In the genomic region with DNA sequence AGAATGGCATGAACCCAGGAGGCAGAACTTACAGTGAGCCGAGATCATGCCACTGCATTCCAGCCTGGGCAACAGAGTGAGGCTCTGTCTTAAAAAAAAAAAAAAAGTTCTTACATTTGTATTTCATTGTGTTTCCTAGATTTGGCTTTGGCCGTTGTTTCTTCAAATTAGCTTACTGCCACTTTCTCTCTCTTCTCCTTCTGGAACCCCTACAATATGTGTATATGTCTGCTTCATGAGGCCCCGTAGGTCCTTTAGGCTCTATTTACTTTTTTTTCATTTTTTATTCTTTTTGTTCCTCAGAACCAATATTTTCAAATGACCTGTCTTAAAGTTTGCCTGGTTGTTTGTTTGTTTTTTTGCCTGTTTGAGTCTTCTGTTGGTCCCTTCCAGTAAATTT, we compare ENCODE assay signal across 11 cellular contexts.
"Had no signal": no experiment of that assay in that cellular context is flagged by ENCODE, and none has a peak within 500 bp of the region (broad histone marks: within the 10 kb centered on the region; RNA-seq: fewer than 3 reads in every experiment).

No MANE protein-coding gene starts in this region.

- H3K27ac ChIP-seq: GM23248 had no signal

- H2AFZ ChIP-seq: GM23248, GM23338 had no signal

- DNase-seq: GM23248, GOT3, H7, H9, HCEC 1CT, HFFc6 had no signal

- FAIRE-seq: H1, H54 had no signal

- H3K4me1 ChIP-seq: HAP-1 had no signal

- H3K9ac ChIP-seq: GM23248 had no signal

- H3K36me3 ChIP-seq: HAP-1 had no signal

- H3K4me2 ChIP-seq: GM23338 had no signal

- H3K4me3 ChIP-seq: GM23248, GM23338, HAP-1 had no signal

- ATAC-seq: GM23338, HCT116 had no signal
